Comparison of ENCODE assay signal across 1 cellular context in the genomic region with DNA sequence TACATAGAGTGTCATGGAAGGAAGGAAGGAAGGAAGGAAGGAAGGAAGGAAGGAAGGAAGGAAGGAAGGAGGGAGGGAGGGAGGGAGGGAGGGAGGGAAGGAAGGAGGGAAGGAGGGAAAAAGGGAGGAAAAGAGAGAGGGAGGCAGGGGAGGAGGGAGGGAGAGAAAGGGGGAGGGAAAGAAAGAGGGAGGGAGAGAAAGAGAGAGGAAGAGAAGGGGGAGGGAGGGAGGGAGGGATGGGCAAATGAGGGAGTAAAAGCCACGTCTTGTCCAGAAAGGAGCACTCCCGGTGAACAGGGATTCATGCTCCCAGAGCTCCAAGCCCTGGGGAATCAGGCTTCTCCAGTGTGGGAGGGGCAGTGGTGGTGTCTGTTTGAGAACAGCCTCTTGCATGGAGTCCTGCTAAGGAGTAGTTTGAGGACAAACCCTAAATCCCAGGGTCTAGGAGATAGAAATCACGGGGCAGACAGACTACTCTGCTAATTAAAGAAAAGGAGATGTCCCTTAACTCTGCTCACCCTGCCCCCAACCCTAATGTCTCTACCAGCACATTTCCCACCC.
A peak's percentile ranks its signal among the peaks of the same experiment; 100 is the strongest.
TF ChIP-seq lines count a peak whose summit lies in the region.

No MANE protein-coding gene starts in this region.

TF ChIP-seq in K562, 482 proteins besides CTCF, POLR2A, EP300 and RAD21 (continued from another document):
- TF ChIP-seq, protein P1, sequence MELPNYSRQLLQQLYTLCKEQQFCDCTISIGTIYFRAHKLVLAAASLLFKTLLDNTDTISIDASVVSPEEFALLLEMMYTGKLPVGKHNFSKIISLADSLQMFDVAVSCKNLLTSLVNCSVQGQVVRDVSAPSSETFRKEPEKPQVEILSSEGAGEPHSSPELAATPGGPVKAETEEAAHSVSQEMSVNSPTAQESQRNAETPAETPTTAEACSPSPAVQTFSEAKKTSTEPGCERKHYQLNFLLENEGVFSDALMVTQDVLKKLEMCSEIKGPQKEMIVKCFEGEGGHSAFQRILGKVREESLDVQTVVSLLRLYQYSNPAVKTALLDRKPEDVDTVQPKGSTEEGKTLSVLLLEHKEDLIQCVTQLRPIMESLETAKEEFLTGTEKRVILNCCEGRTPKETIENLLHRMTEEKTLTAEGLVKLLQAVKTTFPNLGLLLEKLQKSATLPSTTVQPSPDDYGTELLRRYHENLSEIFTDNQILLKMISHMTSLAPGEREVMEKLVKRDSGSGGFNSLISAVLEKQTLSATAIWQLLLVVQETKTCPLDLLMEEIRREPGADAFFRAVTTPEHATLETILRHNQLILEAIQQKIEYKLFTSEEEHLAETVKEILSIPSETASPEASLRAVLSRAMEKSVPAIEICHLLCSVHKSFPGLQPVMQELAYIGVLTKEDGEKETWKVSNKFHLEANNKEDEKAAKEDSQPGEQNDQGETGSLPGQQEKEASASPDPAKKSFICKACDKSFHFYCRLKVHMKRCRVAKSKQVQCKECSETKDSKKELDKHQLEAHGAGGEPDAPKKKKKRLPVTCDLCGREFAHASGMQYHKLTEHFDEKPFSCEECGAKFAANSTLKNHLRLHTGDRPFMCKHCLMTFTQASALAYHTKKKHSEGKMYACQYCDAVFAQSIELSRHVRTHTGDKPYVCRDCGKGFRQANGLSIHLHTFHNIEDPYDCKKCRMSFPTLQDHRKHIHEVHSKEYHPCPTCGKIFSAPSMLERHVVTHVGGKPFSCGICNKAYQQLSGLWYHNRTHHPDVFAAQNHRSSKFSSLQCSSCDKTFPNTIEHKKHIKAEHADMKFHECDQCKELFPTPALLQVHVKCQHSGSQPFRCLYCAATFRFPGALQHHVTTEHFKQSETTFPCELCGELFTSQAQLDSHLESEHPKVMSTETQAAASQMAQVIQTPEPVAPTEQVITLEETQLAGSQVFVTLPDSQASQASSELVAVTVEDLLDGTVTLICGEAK (IDR thresholded peaks at IDR 0.05) = no peak
- TF ChIP-seq, protein P1 (CRISPR knock-in tag; IDR thresholded peaks at IDR 0.05) = no peak
- no peak for TF ChIP-seq SMC3 (conservative IDR thresholded peaks at IDR 0.05; ENCODE audit: insufficient read depth, low read depth, low read length)
- no peak for TF ChIP-seq TCFL5 (CRISPR knock-in tag; conservative IDR thresholded peaks at IDR 0.05)
- TF ChIP-seq PCBP2 (IDR thresholded peaks at IDR 0.05; ENCODE audit: low read depth, low read length, poor library complexity, severe bottlenecking) = peak; percentile 70
- no peak for TF ChIP-seq TEAD2 (tag; IDR thresholded peaks at IDR 0.05)
- TF ChIP-seq HNRNPK (IDR thresholded peaks at IDR 0.05; ENCODE audit: low read depth, low read length, poor library complexity, severe bottlenecking) = peak; percentile 38
